8 cellular contexts compared by ENCODE assay signal in genomic region chr17:17724307-17724921, GRCh38. TPM values are rescaled to one million over a fixed set of nuclear protein-coding genes. Genes with fewer than 3 reads are reported as not detected.
DNase-seq lines count a peak whose midpoint lies in the region; ATAC-seq, FAIRE-seq and TF ChIP-seq lines count a peak whose summit lies in the region.

No MANE protein-coding gene starts in this region.

- H3K4me3 ChIP-seq in GM12878 (peak overlapping the region; percentile 84), left lung (peak overlapping the region; percentile 34 to 46), tibial nerve (peak overlapping the region; percentile 38 to 65 (median 53))

- ATAC-seq in HG02588 (IDR thresholded peaks at IDR 0.05; ENCODE audit: unreplicated experiment), result peak; percentile 35
- peak; percentile 76 for ATAC-seq in GM12878
- peak; percentile 16 for ATAC-seq in left lung

- 0% methylated on average over 36 of the region's 46 CpGs for WGBS in GM12878 (ENCODE audit: insufficient coverage, insufficient replicate concordance, low lambda C conversion rate, missing lambda C conversion rate)
- WGBS in tibial nerve, 2 donors, result 0 to 1% methylated on average over 30 to 34 of the region's 46 CpGs

- peak overlapping the region; percentile 69 for H2AFZ ChIP-seq in GM12878 (ENCODE audit: control insufficient read depth, low read depth, low read length)

- peak; percentile 59 for DNase-seq in EH (ENCODE audit: low read depth)
- no peak for DNase-seq in GM12878 (ENCODE audit: low read depth, low spot score)
- no peak for DNase-seq in left lung
- no peak for DNase-seq in tibial nerve (ENCODE audit: low spot score in 2 of 2)
- no peak for DNase-seq in NCI-H524 (lab: John Stamatoyannopoulos, UW)
- no peak for DNase-seq in DMS53 treated with DMSO at 0.1 percent for 48 hours (lab: John Stamatoyannopoulos, UW; ENCODE audit: unreplicated experiment)
- DNase-seq in NCI-H446 (lab: John Stamatoyannopoulos, UW), result no peak

- peak overlapping the region; percentile 62 for H3K9ac ChIP-seq in GM12878 (ENCODE audit: control insufficient read depth, insufficient read depth, low read length)

- SMC1A ChIA-PET in GM12878 (lab: Charles Lee; ENCODE audit: uncharacterized antibody, unreplicated experiment), result interaction anchor here (1.5 kb wide), 1 partner anchor 28 kb away, joined by 4 read pairs; no protein-coding TSS in a partner anchor

- RAD21 ChIA-PET in GM12878 (lab: Charles Lee; ENCODE audit: unreplicated experiment), result interaction anchor here (0.6 to 1.1 kb wide), 3 partner anchors 45 to 138 kb away, joined by 3 to 4 read pairs (median 3); no protein-coding TSS in a partner anchor

- TF ChIP-seq CTCF in GM12878 (IDR thresholded peaks at IDR 0.05 in 2 of 3, conservative IDR thresholded peaks at IDR 0.05 in 1 of 3; ENCODE audit: control insufficient read depth in 2 of 3, extremely low read depth in 1 of 3, insufficient read depth in 1 of 3, low read depth in 3 of 3, low read length in 3 of 3) (no peak), left lung (IDR thresholded peaks at IDR 0.05) (no peak), tibial nerve (IDR thresholded peaks at IDR 0.05) (no peak)

- H3K36me3 ChIP-seq in GM12878 (ENCODE audit: control insufficient read depth in 2 of 2, insufficient read depth in 2 of 2, low read length in 1 of 2) (peaks cover 0 to 9% of the 10 kb centered on the region in 2 experiments; a peak in 2 of 4 replicates), left lung (no peaks in the 10 kb centered on the region), tibial nerve (no peaks in the 10 kb centered on the region)

- FAIRE-seq in GM12878 (lab: Jason Lieb, UNC), result peak; percentile 35

- H3K27ac ChIP-seq in GM12878 (ENCODE audit: control insufficient read depth, insufficient read depth) (no peak overlapping the region), left lung (peak overlapping the region; percentile 23 to 37), tibial nerve (peak overlapping the region; percentile 34 to 77 (median 58))

- POLR2A ChIA-PET in GM12878 (lab: Charles Lee), result interaction anchor here (0.6 to 1.1 kb wide), 8 partner anchors 13 to 306 kb away, joined by 3 to 6 read pairs (median 4); no protein-coding TSS in a partner anchor

- no peaks in the 10 kb centered on the region; the same call in none of the 2 replicates for H3K79me2 ChIP-seq in GM12878 (ENCODE audit: control insufficient read depth, insufficient read depth, low read length)

- in situ Hi-C loops in GM12878 (cut with MboI), result no loop called here

- TF ChIP-seq POLR2A in GM12878 (IDR thresholded peaks at IDR 0.05; ENCODE audit: low read depth, low read length), result no peak
- no peak for TF ChIP-seq POLR2A in tibial nerve (IDR thresholded peaks at IDR 0.05)

- H3K27me3 ChIP-seq in GM12878 (replicated peaks in 1 of 2; ENCODE audit: control insufficient read depth in 2 of 2, insufficient read depth in 2 of 2, low read length in 1 of 2), result no peaks in the 10 kb centered on the region
- H3K27me3 ChIP-seq in left lung, result peaks cover 0 to 38% of the 10 kb centered on the region in 2 donors
- H3K27me3 ChIP-seq in tibial nerve, result no peaks in the 10 kb centered on the region

- peak overlapping the region; percentile 92 for H3K4me2 ChIP-seq in GM12878 (ENCODE audit: control insufficient read depth, insufficient read depth)

- CTCF ChIA-PET in GM12878 (lab: Yijun Ruan, JAX), result interaction anchor here (0.6 kb wide), 1 partner anchor 42 kb away, joined by 3 read pairs; no protein-coding TSS in a partner anchor

- TF ChIP-seq EP300 in GM12878 (IDR thresholded peaks at IDR 0.05; ENCODE audit: borderline replicate concordance in 1 of 2, control insufficient read depth in 1 of 2, low read depth in 2 of 2, low read length in 2 of 2) (no peak), tibial nerve (IDR thresholded peaks at IDR 0.05) (peak in 1 of 2 donors; percentile 13)

- no peak for TF ChIP-seq RAD21 in GM12878 (IDR thresholded peaks at IDR 0.05; ENCODE audit: insufficient read depth, low read depth, low read length)

- H3K9me3 ChIP-seq in GM12878 (replicated peaks; ENCODE audit: control insufficient read depth, insufficient read depth, low read length), result no peaks in the 10 kb centered on the region
- H3K9me3 ChIP-seq in left lung, result no peaks in the 10 kb centered on the region
- no peaks in the 10 kb centered on the region for H3K9me3 ChIP-seq in tibial nerve

- H3K4me1 ChIP-seq in GM12878 (ENCODE audit: control insufficient read depth, insufficient read depth, low read length) (peaks cover 11% of the 10 kb centered on the region), left lung (peaks cover 7 to 70% of the 10 kb centered on the region in 2 donors), tibial nerve (peaks cover 0 to 83% (median 26%) of the 10 kb centered on the region in 4 donors)

- H4K20me1 ChIP-seq in GM12878 (ENCODE audit: control insufficient read depth, insufficient read depth), result no peaks in the 10 kb centered on the region; the same call in 1 of the 2 replicates

- intact Hi-C loops in GM12878 (cut with micrococcal nuclease; ENCODE audit: unreplicated experiment) (no loop called here), left lung (cut with DNase I) (no loop called here)

- no TSS peak for BruUV-seq in GM12878 (replicated peaks; lab: Mats Ljungman, UMichigan)

TF ChIP-seq in GM12878, 131 proteins besides CTCF, POLR2A, EP300 and RAD21 (continues in another document):
- no peak for TF ChIP-seq ZNF207 (IDR thresholded peaks at IDR 0.05; ENCODE audit: borderline replicate concordance)
- peak; percentile 52; the same call in 1 of the 2 replicates for TF ChIP-seq RELB (IDR thresholded peaks at IDR 0.05; ENCODE audit: low read depth)
- no peak for TF ChIP-seq SREBF2 (IDR thresholded peaks at IDR 0.05; ENCODE audit: low read length)
- peak in 1 of 2 experiments; percentile 37; a peak in 1 of 4 replicates for TF ChIP-seq BHLHE40 (IDR thresholded peaks at IDR 0.05; ENCODE audit: borderline replicate concordance in 1 of 2, low read depth in 2 of 2, low read length in 1 of 2)
- peak; percentile 39 for TF ChIP-seq RUNX3 (IDR thresholded peaks at IDR 0.05; ENCODE audit: low read length)
- TF ChIP-seq TCF3 (IDR thresholded peaks at IDR 0.05; ENCODE audit: borderline replicate concordance, insufficient read depth, low read depth, low read length), result no peak
- no peak for TF ChIP-seq ELK1 (IDR thresholded peaks at IDR 0.05; ENCODE audit: low read depth, low read length)
- TF ChIP-seq NBN (IDR thresholded peaks at IDR 0.05), result 0 out of 2 replicates have a peak, but pooled peaks have one; percentile 42
- TF ChIP-seq ZNF217 (IDR thresholded peaks at IDR 0.05), result no peak
- TF ChIP-seq ZNF274 (IDR thresholded peaks at IDR 0.05; ENCODE audit: insufficient read depth, insufficient read length), result no peak
- peak; percentile 90 for TF ChIP-seq NR2F1 (conservative IDR thresholded peaks at IDR 0.05)
- peak; percentile 91 for TF ChIP-seq IKZF1 (conservative IDR thresholded peaks at IDR 0.05)
- no peak for TF ChIP-seq BMI1 (IDR thresholded peaks at IDR 0.05; ENCODE audit: borderline replicate concordance)
- TF ChIP-seq FOXK2 (IDR thresholded peaks at IDR 0.05), result no peak
- TF ChIP-seq EED (IDR thresholded peaks at IDR 0.05; ENCODE audit: low read depth), result peak; percentile 65; the same call in 1 of the 2 replicates

RNA-seq across cellular contexts. Expression of gene RAI1, which starts 43.2 kb away (rescaled TPM):
- 66.1 and 73.4 TPM in 2 replicates for total RNA-seq in GM12878 (2013; cell fraction: nucleolus; rRNA removed)
- 7.2 and 7.4 TPM in 2 replicates for total RNA-seq in GM12878 (2014; rRNA removed)
- 7.9 and 8.7 TPM in 2 replicates for total RNA-seq in GM12878 (2014; rRNA removed; fragmentation: Illumina TruSeq; extraction: Trizol)
- total RNA-seq in GM12878 (2021), result 35.4 and 37.7 TPM in 2 replicates
- polyA plus RNA-seq in GM12878 (2011; ENCODE audit: low read depth), result 3.1 TPM
- 4.0 and 5.4 TPM in 2 replicates for polyA plus RNA-seq in GM12878 (2011; rRNA removed)
- polyA plus RNA-seq in GM12878 (2011; cell fraction: cytosol; rRNA removed), result 5.7 and 7.6 TPM in 2 replicates
- polyA plus RNA-seq in GM12878 (2011; cell fraction: nucleus; rRNA removed), result 20.2 and 25.6 TPM in 2 replicates
- polyA plus RNA-seq in GM12878 (2012), result 8.0 and 8.1 TPM in 2 replicates
- 2.5 and 5.9 TPM in 2 replicates for polyA plus RNA-seq in GM12878 (2014; fragmentation: Illumina TruSeq; extraction: Trizol)
- under 1 TPM; 0.66 to 0.74 TPM for polyA plus RNA-seq in GM12878 (2014; fragmentation: Nextera tagmentation; extraction: Ambion mirVana)
- 19.2 and 25.5 TPM in 2 replicates for polyA plus RNA-seq in GM12878 (2014; rRNA removed)
- 1 to 10 TPM; 3.1 to 6.0 TPM for polyA plus RNA-seq in GM12878 (2016; fragmentation: Nextera tagmentation; extraction: Ambion mirVana)
- polyA minus RNA-seq in GM12878 (2011; rRNA and poly(A)+ RNA removed), result 8.1 and 11.7 TPM in 2 replicates
- 8.3 and 9.1 TPM in 2 replicates for polyA minus RNA-seq in GM12878 (2011; cell fraction: cytosol; rRNA and poly(A)+ RNA removed)
- 10.0 and 21.0 TPM in 2 replicates for polyA minus RNA-seq in GM12878 (2011; cell fraction: nucleus; rRNA and poly(A)+ RNA removed)
- 10 to 100 TPM; 31.5 to 31.7 TPM for total RNA-seq in left lung
- 10 to 100 TPM; 32.9 to 52.7 (median 45.9) TPM for total RNA-seq in tibial nerve

Comparison
In these comparisons a context has a peak if more than half of its experiments do, and no peak if none do; other contexts are left out.
1. ATAC-seq: peak in every context shown above with its lines; median percentile 76 in GM12878; 35 in HG02588; 16 in left lung.